Comparison of ENCODE assay signal across 17 cellular contexts in genomic region chr9:70205366-70206020, GRCh38. TPM values are rescaled to one million over a fixed set of nuclear protein-coding genes. Genes with fewer than 3 reads are reported as not detected.
DNase-seq lines count a peak whose midpoint lies in the region; TF ChIP-seq lines count a peak whose summit lies in the region.
"Had no signal": no experiment of that assay in that cellular context is flagged by ENCODE, and none has a peak within 500 bp of the region (broad histone marks: within the 10 kb centered on the region; RNA-seq: fewer than 3 reads in every experiment).

No MANE protein-coding gene starts in this region.

- peak overlapping the region; percentile 62 for H3K27ac ChIP-seq in epithelial cell of prostate
- no peak overlapping the region for H3K27ac ChIP-seq in coronary artery
- H3K27ac ChIP-seq in brain microvascular endothelial cell, result no peak overlapping the region
- no peak overlapping the region for H3K27ac ChIP-seq in adrenal gland
- H3K27ac ChIP-seq: left lung, right atrium auricular region, tibial nerve had no signal

- peak; percentile 6 for DNase-seq in GM13977 (ENCODE audit: low spot score)
- peak; percentile 79 for DNase-seq in NCI-H345 (lab: John Stamatoyannopoulos, UW)
- DNase-seq in epithelial cell of prostate (ENCODE audit: low read depth, low spot score), result peak; percentile 24
- DNase-seq in renal cortical epithelial cell (ENCODE audit: low read depth), result peak; percentile 8
- DNase-seq in coronary artery (ENCODE audit: low spot score), result no peak
- DNase-seq in SW480 (ENCODE audit: low spot score), result no peak
- no peak for DNase-seq in brain microvascular endothelial cell
- no peak for DNase-seq in adrenal gland
- DNase-seq: activated T-cell treated with anti-CD3 and anti-CD28 coated beads, Interleukin-2, amount 50 U/mL, for 72 hours; AML-193; Calu3; cortex of kidney; left lung; naive thymus-derived CD4-positive, alpha-beta T cell; NCI-H2081 treated with DMSO at 0.1 percent for 48 hours had no signal

- 61 to 64% (median 63%) methylated on average over 3 of the region's 3 CpGs for WGBS in adrenal gland, 4 donors

- no peak for TF ChIP-seq CTCF in GM13977 (IDR thresholded peaks at IDR 0.05; ENCODE audit: extremely low read depth, insufficient read depth, missing control alignments)
- no peak for TF ChIP-seq CTCF in coronary artery (IDR thresholded peaks at IDR 0.05)
- TF ChIP-seq CTCF in brain microvascular endothelial cell (IDR thresholded peaks at IDR 0.05; ENCODE audit: low read depth, low read length, missing control alignments), result no peak
- TF ChIP-seq CTCF in adrenal gland (IDR thresholded peaks at IDR 0.05), result no peak

- H3K4me1 ChIP-seq in adrenal gland (replicated peaks in 1 of 2), result no peaks in the 10 kb centered on the region
- H3K4me1 ChIP-seq: left lung, right atrium auricular region, tibial nerve had no signal

- H3K36me3 ChIP-seq in brain microvascular endothelial cell (replicated peaks) (no peaks in the 10 kb centered on the region), adrenal gland (replicated peaks in 1 of 2) (no peaks in the 10 kb centered on the region)
- H3K36me3 ChIP-seq: left lung, right atrium auricular region had no signal

- in situ Hi-C loops in GM13977 (cut with MboI; ENCODE audit: low pct_unique_long_range_greater_than_20kb, low sequenced_read_pairs, unreplicated experiment), result no loop called here
- in situ Hi-C loops in brain microvascular endothelial cell (cut with HindIII; ENCODE audit: low pct_ligation_motif_present, low sequenced_read_pairs), result no loop called here

- no peak for TF ChIP-seq POLR2A in adrenal gland (IDR thresholded peaks at IDR 0.05)

- H3K4me3 ChIP-seq in coronary artery (no peak overlapping the region), brain microvascular endothelial cell (ENCODE audit: low read depth, low read length) (no peak overlapping the region), adrenal gland (no peak overlapping the region)
- H3K4me3 ChIP-seq: left lung, right atrium auricular region, tibial nerve had no signal

- intact Hi-C loops in adrenal gland (cut with DNase I), result no loop called here

- H3K9me3 ChIP-seq in adrenal gland (replicated peaks in 1 of 3), result no peaks in the 10 kb centered on the region
- H3K9me3 ChIP-seq: right atrium auricular region had no signal

- H3K27me3 ChIP-seq in brain microvascular endothelial cell (replicated peaks) (no peaks in the 10 kb centered on the region), adrenal gland (no peaks in the 10 kb centered on the region)
- H3K27me3 ChIP-seq: left lung, right atrium auricular region, tibial nerve had no signal

RNA-seq across cellular contexts. Expression of gene SMC5, which starts 53.3 kb away (rescaled TPM):
- total RNA-seq in renal cortical epithelial cell, result 18.6 and 23.5 TPM in 2 replicates
- total RNA-seq in adrenal gland, result 10 to 100 TPM in 7 of 8 donors, 1 to 10 TPM in 1; 8.9 to 22.3 (median 15.2) TPM
- 10 to 100 TPM in 1 of 3 donors, 1 to 10 TPM in 2; 5.2 to 20.2 (median 7.6) TPM for polyA plus RNA-seq in adrenal gland

Comparison
In these comparisons a context has a peak if more than half of its experiments do, and no peak if none do; other contexts are left out.
1. DNase-seq: peak in GM13977 (single experiment), NCI-H345 (single experiment), epithelial cell of prostate (single experiment) and renal cortical epithelial cell (single experiment); none in coronary artery (single experiment), SW480 (single experiment), brain microvascular endothelial cell (single experiment) and adrenal gland (0 of 7).